ENCODE assay signal across 8 cellular contexts in the genomic region with DNA sequence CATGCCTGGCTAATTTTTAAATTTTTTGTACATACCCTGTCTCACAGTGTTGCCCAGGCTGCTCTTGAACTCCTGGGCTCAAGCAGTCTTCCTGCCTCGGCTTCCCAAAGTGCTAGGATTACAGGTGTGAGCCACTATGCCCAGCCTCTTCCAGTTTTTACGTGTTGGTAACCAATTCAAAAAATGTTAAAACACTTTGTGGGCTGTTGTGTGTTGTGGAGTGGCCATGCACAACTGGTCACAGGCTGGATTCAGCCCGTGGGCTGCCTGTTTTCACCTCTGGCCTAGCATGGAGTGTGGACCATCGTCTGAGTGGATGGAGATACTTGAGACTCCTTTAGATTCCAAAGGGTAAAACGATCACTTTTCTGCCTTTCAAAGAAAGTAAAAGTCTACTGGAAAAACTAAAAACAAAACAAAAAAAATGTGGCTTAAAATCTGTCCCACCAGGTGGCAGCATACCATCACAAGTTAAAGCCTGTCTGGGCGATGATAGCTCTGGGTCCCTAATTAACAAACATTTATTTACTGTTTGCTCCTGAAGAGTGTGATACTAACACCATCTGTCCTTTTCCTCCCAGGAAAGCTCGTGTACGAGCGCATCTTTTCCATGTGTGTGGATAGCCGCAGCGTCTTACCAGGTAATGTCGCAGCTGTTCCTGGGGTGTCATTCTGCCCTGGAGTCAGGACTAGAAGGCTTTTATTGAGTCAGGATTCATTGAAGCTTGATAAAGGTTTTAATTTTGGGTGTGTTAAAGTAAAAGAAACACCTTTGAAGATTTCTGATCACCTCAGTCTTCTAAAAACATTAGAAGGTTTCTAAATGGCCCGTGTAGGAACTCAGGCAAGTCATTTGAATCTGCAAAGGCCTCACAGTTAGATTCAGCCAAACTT. TPM values are rescaled to one million over a fixed set of nuclear protein-coding genes. Genes with fewer than 3 reads are reported as not detected.
A peak's percentile ranks its signal among the peaks of the same experiment; 100 is the strongest.
DNase-seq lines count a peak whose midpoint lies in the region; ATAC-seq and TF ChIP-seq lines count a peak whose summit lies in the region.

No MANE protein-coding gene starts in this region.

- H3K27me3 ChIP-seq in CD8-positive, alpha-beta T cell (ENCODE audit: insufficient read depth, low read length), result no peaks in the 10 kb centered on the region
- H3K27me3 ChIP-seq in H7 (ENCODE audit: control insufficient read depth, insufficient read depth, low read length), result no peaks in the 10 kb centered on the region
- no peaks in the 10 kb centered on the region for H3K27me3 ChIP-seq in OCI-LY3 (ENCODE audit: low read depth, low read length)
- no peaks in the 10 kb centered on the region for H3K27me3 ChIP-seq in brain microvascular endothelial cell (replicated peaks)
- no peaks in the 10 kb centered on the region for H3K27me3 ChIP-seq in transverse colon

- POLR2A ChIA-PET in CD8-positive, alpha-beta T cell (lab: Charles Lee), result no interaction called here

- intact Hi-C loops in CD8-positive, alpha-beta T cell (cut with DNase I, micrococcal nuclease), result loop anchor here in 1 of 2 experiments (1.0 to 5.0 kb wide), 3 partner anchors 39 to 786 kb away; no protein-coding TSS in a partner anchor
- intact Hi-C loops in transverse colon (cut with DNase I; ENCODE audit: low total_unique reads), result no loop called here

- no peaks in the 10 kb centered on the region for H3K79me2 ChIP-seq in OCI-LY3 (ENCODE audit: low read length)

- peaks cover 78% of the 10 kb centered on the region for H3K36me3 Mint-ChIP-seq in CD8-positive, alpha-beta T cell

- WGBS in transverse colon (ENCODE audit: low coverage in 1 of 2), 2 donors, result 67 to 78% methylated on average over 6 to 13 of the region's 13 CpGs

- no peak for ATAC-seq in CD8-positive, alpha-beta T cell
- no peak for ATAC-seq in GM19328 (IDR thresholded peaks at IDR 0.05; ENCODE audit: unreplicated experiment)

- H3K4me2 ChIP-seq in OCI-LY3 (ENCODE audit: low read length), result no peak overlapping the region

- no peak for TF ChIP-seq EP300 in transverse colon (IDR thresholded peaks at IDR 0.05; ENCODE audit: low read depth)

- H3K36me3 ChIP-seq in CD8-positive, alpha-beta T cell (ENCODE audit: insufficient read depth, low read length), result peaks cover 19% of the 10 kb centered on the region
- H3K36me3 ChIP-seq in H7 (replicated peaks; ENCODE audit: control insufficient read depth, insufficient read depth, low read length) (no peaks in the 10 kb centered on the region; the same call in 1 of the 2 replicates), OCI-LY3 (replicated peaks; ENCODE audit: low read depth, low read length) (peaks cover 28% of the 10 kb centered on the region), brain microvascular endothelial cell (replicated peaks) (peaks cover 3% of the 10 kb centered on the region), transverse colon (peaks cover 0 to 21% (median 0%) of the 10 kb centered on the region in 4 donors)

- H3K9me3 ChIP-seq in CD8-positive, alpha-beta T cell (ENCODE audit: low read length), result no peaks in the 10 kb centered on the region
- H3K9me3 ChIP-seq in OCI-LY3 (ENCODE audit: insufficient read depth, low read length) (no peaks in the 10 kb centered on the region), transverse colon (no peaks in the 10 kb centered on the region)

- no peak overlapping the region for H3K4me3 ChIP-seq in CD8-positive, alpha-beta T cell (ENCODE audit: low read depth, low read length)
- H3K4me3 ChIP-seq in H7 (ENCODE audit: insufficient read depth, low read depth, low read length) (no peak overlapping the region), OCI-LY3 (ENCODE audit: low read length) (no peak overlapping the region), brain microvascular endothelial cell (ENCODE audit: low read depth, low read length) (no peak overlapping the region), transverse colon (no peak overlapping the region)

- CTCF ChIA-PET in CD8-positive, alpha-beta T cell (lab: Charles Lee), result interaction anchor here (0.6 to 6.8 kb wide), 14 partner anchors 8 to 306 kb away, joined by 3 to 105 read pairs (median 4); a partner anchor contains a TSS

- no peak overlapping the region for H3K27ac Mint-ChIP-seq in CD8-positive, alpha-beta T cell

- H3K9me3 Mint-ChIP-seq in CD8-positive, alpha-beta T cell, result peaks cover 4% of the 10 kb centered on the region

- no peaks in the 10 kb centered on the region for H3K27me3 Mint-ChIP-seq in CD8-positive, alpha-beta T cell (ENCODE audit: low read depth)

- peak in 4 of 7 experiments; percentile 5 to 32 (median 21) for DNase-seq in CD8-positive, alpha-beta T cell
- DNase-seq in H7 (peak; percentile 65), brain microvascular endothelial cell (peak; percentile 32), left kidney (ENCODE audit: low read depth, low spot score) (peak; percentile 64), transverse colon (peak; percentile 13), GF-D8 (lab: John Stamatoyannopoulos, UW) (no peak)

- H2AFZ ChIP-seq in OCI-LY3 (ENCODE audit: low read depth, low read length), result no peak overlapping the region

- H3K4me1 Mint-ChIP-seq in CD8-positive, alpha-beta T cell (ENCODE audit: low read depth), result no peaks in the 10 kb centered on the region

- H3K4me1 ChIP-seq in CD8-positive, alpha-beta T cell (ENCODE audit: insufficient read depth, low read length), result no peaks in the 10 kb centered on the region
- H3K4me1 ChIP-seq in OCI-LY3 (ENCODE audit: low read length) (0 out of 2 replicates have a peak, but pooled peaks cover 2% of the 10 kb centered on the region), transverse colon (no peaks in the 10 kb centered on the region)

- no peak overlapping the region for H3K27ac ChIP-seq in CD8-positive, alpha-beta T cell (ENCODE audit: low read depth, low read length)
- H3K27ac ChIP-seq in OCI-LY3 (ENCODE audit: low read length) (no peak overlapping the region), brain microvascular endothelial cell (no peak overlapping the region), transverse colon (peak overlapping the region in 1 of 4 donors; percentile 12)

- TF ChIP-seq CTCF in CD8-positive, alpha-beta T cell (IDR thresholded peaks at IDR 0.05), result peak; percentile 54
- peak; percentile 86 for TF ChIP-seq CTCF in OCI-LY3 (IDR thresholded peaks at IDR 0.05; ENCODE audit: low read depth, low read length)
- peak; percentile 68 for TF ChIP-seq CTCF in brain microvascular endothelial cell (IDR thresholded peaks at IDR 0.05; ENCODE audit: low read depth, low read length, missing control alignments)
- peak; percentile 53 to 64 (median 63) for TF ChIP-seq CTCF in transverse colon (IDR thresholded peaks at IDR 0.05)

- in situ Hi-C loops in brain microvascular endothelial cell (cut with HindIII; ENCODE audit: low pct_ligation_motif_present, low sequenced_read_pairs), result no loop called here
- in situ Hi-C loops in transverse colon (cut with MboI; ENCODE audit: low pct_ligation_motif_present in 1 of 4, low pct_unique_long_range_greater_than_20kb in 1 of 4, low sequenced_read_pairs in 3 of 4), result loop anchor here in 3 of 4 donors (5.0 to 10.0 kb wide), 2 partner anchors 283 to 286 kb away; a partner anchor contains a TSS

- no peak for TF ChIP-seq POLR2A in transverse colon (IDR thresholded peaks at IDR 0.05)

- H4K20me1 ChIP-seq in OCI-LY3 (ENCODE audit: insufficient read depth, low read length), result no peaks in the 10 kb centered on the region

- H3K9ac ChIP-seq in OCI-LY3 (ENCODE audit: low read length), result no peak overlapping the region

- H3K4me3 Mint-ChIP-seq in CD8-positive, alpha-beta T cell, result no peak overlapping the region

RNA-seq across cellular contexts. Expression of a gene that starts 45.8 kb away (rescaled TPM):
- total RNA-seq in CD8-positive, alpha-beta T cell, result 10 to 100 TPM; 26.5 to 27.3 TPM
- total RNA-seq in H7 (2014; rRNA removed; shearing (Covaris generic)), result 31.8 and 46.0 TPM in 2 replicates
- 10 to 100 TPM; 40.0 to 89.8 (median 51.5) TPM for total RNA-seq in transverse colon
